Comparison of ENCODE assay signal across 14 cellular contexts in the genomic region with DNA sequence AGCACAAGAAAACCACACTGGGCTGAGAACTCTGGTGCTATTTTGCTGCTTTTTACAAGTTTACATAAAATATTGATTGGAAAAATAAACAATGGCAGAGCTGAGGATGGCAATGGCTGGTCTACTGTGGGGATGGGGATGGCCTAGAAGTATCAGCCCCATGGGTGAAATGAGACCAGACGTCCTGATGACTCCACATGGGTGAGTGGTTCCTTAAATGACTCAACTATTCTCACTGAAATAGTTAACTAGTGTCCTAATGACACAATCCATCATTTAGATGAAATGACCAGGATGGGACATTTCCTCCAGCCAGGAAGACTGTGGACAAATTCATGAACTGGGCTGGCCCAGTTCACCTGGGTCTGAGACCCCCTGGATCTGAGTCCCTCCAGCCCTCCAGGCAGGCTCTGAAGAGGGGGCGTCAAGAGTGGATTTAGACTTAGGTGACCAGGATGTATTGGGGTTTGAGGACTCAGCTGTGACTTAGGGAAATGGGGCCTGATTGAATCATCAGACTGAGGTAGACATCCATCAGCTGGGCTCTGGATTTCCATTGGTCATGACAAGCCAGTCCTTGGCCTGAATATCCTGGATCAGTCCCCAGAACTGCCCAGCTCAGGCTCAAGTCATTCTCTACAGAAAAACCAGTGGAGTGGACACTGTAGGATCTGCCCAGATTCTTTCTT.
"Had no signal": no experiment of that assay in that cellular context is flagged by ENCODE, and none has a peak within 500 bp of the region (broad histone marks: within the 10 kb centered on the region; RNA-seq: fewer than 3 reads in every experiment).

No MANE protein-coding gene starts in this region.

- H3K9me3 Mint-ChIP-seq: activated naive CD8-positive, alpha-beta T cell treated with anti-CD3 and anti-CD28 coated beads, Interleukin-2, amount 10 ng/mL, durations not matched to agents 7 days and 5 days had no signal

- H3K27ac Mint-ChIP-seq: activated naive CD8-positive, alpha-beta T cell treated with anti-CD3 and anti-CD28 coated beads, Interleukin-2, amount 10 ng/mL, durations not matched to agents 7 days and 5 days; progenitor cell of endocrine pancreas had no signal

- H3K4me3 ChIP-seq: body of pancreas, dorsolateral prefrontal cortex, left ventricle myocardium inferior, tibial nerve had no signal

- H3K27ac ChIP-seq: body of pancreas, dorsolateral prefrontal cortex, left ventricle myocardium inferior, tibial nerve had no signal

- H3K9me3 ChIP-seq: body of pancreas, left ventricle myocardium inferior, tibial nerve had no signal

- ATAC-seq: activated CD4-positive, CD25-positive, alpha-beta regulatory T cell treated with anti-CD3 and anti-CD28 coated beads, Interleukin-2, amount 50 U/mL, for 24 hours; body of pancreas; stimulated activated naive CD8-positive, alpha-beta T cell treated with anti-CD3 and anti-CD28 coated beads, Interleukin-15, Interleukin-2, amounts not matched to agents 100 U/mL and 50 U/mL, for 24 hours had no signal

- H3K4me3 Mint-ChIP-seq: activated naive CD8-positive, alpha-beta T cell treated with anti-CD3 and anti-CD28 coated beads, Interleukin-2, amount 10 ng/mL, durations not matched to agents 7 days and 5 days had no signal

- H3K4me1 ChIP-seq: left ventricle myocardium inferior, tibial nerve had no signal

- H3K27me3 ChIP-seq: body of pancreas had no signal

- H3K36me3 ChIP-seq: left ventricle myocardium inferior, tibial nerve had no signal

- DNase-seq: activated naive CD4-positive, alpha-beta T cell; activated naive CD8-positive, alpha-beta T cell treated with anti-CD3 and anti-CD28 coated beads, Interleukin-2, amount 10 ng/mL, durations not matched to agents 7 days and 5 days; amygdala; body of pancreas; dorsolateral prefrontal cortex; left ventricle myocardium inferior; mammary epithelial cell; midbrain; stimulated activated CD4-positive, alpha-beta T cell treated with anti-CD3 and anti-CD28 coated beads, Interleukin-2, amount 100 ng/mL, for 24 hours; stimulated activated naive CD8-positive, alpha-beta T cell treated with anti-CD3 and anti-CD28 coated beads, Interleukin-15, Interleukin-2, amounts not matched to agents 100 U/mL and 50 U/mL, for 24 hours; substantia nigra had no signal

- H3K36me3 Mint-ChIP-seq: activated naive CD8-positive, alpha-beta T cell treated with anti-CD3 and anti-CD28 coated beads, Interleukin-2, amount 10 ng/mL, durations not matched to agents 7 days and 5 days had no signal
